ENCODE assay signal across 8 cellular contexts in genomic region chr11:14907411-14908213, GRCh38. TPM values are rescaled to one million over a fixed set of nuclear protein-coding genes. Genes with fewer than 3 reads are reported as not detected.
DNase-seq lines count a peak whose midpoint lies in the region; ATAC-seq and TF ChIP-seq lines count a peak whose summit lies in the region.

No MANE protein-coding gene starts in this region.

- H3K4me1 ChIP-seq in KMS-11 (ENCODE audit: low read depth, poor library complexity, severe bottlenecking) (peaks cover 18% of the 10 kb centered on the region), RWPE2 (ENCODE audit: insufficient read depth, poor library complexity, severe bottlenecking) (peaks cover 5% of the 10 kb centered on the region)

- intact Hi-C loops in Right ventricle myocardium inferior (cut with DNase I): loop anchor here (1.0 to 5.0 kb wide), 5 partner anchors 117 to 385 kb away; partner anchors contain the start of genes PDE3B and PSMA1

- H2AFZ ChIP-seq in KMS-11 (ENCODE audit: low read depth): peak overlapping the region; percentile 43

- no peaks in the 10 kb centered on the region for H4K20me1 ChIP-seq in KMS-11 (ENCODE audit: insufficient read depth)

- H3K79me2 ChIP-seq in KMS-11 (ENCODE audit: insufficient read depth, low read depth): no peaks in the 10 kb centered on the region

- peak; percentile 84 for TF ChIP-seq CTCF in KMS-11 (conservative IDR thresholded peaks at IDR 0.05; ENCODE audit: low read depth, low read length)
- no peak for TF ChIP-seq CTCF in RWPE2 (IDR thresholded peaks at IDR 0.05; ENCODE audit: poor library complexity, severe bottlenecking)

- no peak overlapping the region for H3K9ac ChIP-seq in KMS-11

- H3K27me3 ChIP-seq in KMS-11 (ENCODE audit: insufficient read depth, low read depth) (no peaks in the 10 kb centered on the region), RWPE2 (ENCODE audit: insufficient read depth, poor library complexity, severe bottlenecking) (peaks cover 16% of the 10 kb centered on the region)

- DNase-seq in DMS79 treated with DMSO at 0.1 percent for 48 hours (lab: John Stamatoyannopoulos, UW): peak; percentile 83
- DNase-seq in RWPE2 (ENCODE audit: low spot score): no peak
- DNase-seq in activated gamma-delta T cell (lab: John Stamatoyannopoulos, UW): peak; percentile 37
- DNase-seq in Right ventricle myocardium inferior (ENCODE audit: missing footprints): peak; percentile 93
- peak; percentile 78 for DNase-seq in retina
- DNase-seq in HPDE6-E6E7 (ENCODE audit: extremely low spot score): no peak

- H3K4me3 ChIP-seq in KMS-11 (IDR thresholded peaks at IDR 0.05; ENCODE audit: insufficient read depth, low read depth, low read length) (no peak overlapping the region), RWPE2 (ENCODE audit: severe bottlenecking) (no peak overlapping the region)

- ATAC-seq in GM21619 (IDR thresholded peaks at IDR 0.05; ENCODE audit: unreplicated experiment) (peak; percentile 39), RWPE2 (ENCODE audit: low read depth) (peak; percentile 60), Right ventricle myocardium inferior (peak; percentile 74)

- H3K9me3 ChIP-seq in RWPE2 (ENCODE audit: severe bottlenecking): no peaks in the 10 kb centered on the region

- H3K27ac ChIP-seq in KMS-11: no peak overlapping the region
- no peak overlapping the region for H3K27ac ChIP-seq in RWPE2 (ENCODE audit: poor library complexity, severe bottlenecking)

- H3K36me3 ChIP-seq in KMS-11 (ENCODE audit: insufficient read depth) (no peaks in the 10 kb centered on the region), RWPE2 (ENCODE audit: low read depth) (no peaks in the 10 kb centered on the region)

- peak overlapping the region; percentile 2; the same call in 1 of the 2 replicates for H3K4me2 ChIP-seq in KMS-11

RNA-seq across cellular contexts. Expression of gene CYP2R1, which starts 15.6 kb away (rescaled TPM):
- 7.0 TPM for total RNA-seq in Right ventricle myocardium inferior

Comparison
In these comparisons a context has a peak if more than half of its experiments do, and no peak if none do; other contexts are left out.
1. DNase-seq: peak in DMS79 treated with DMSO at 0.1 percent for 48 hours (single experiment), activated gamma-delta T cell (single experiment), Right ventricle myocardium inferior (single experiment) and retina (single experiment); none in RWPE2 (single experiment) and HPDE6-E6E7 (single experiment).
2. Peak in every context shown above with its lines, with median percentiles within 50 percentile points of each other: ATAC-seq.